In genomic region chr11:65418681-65419459, GRCh38 we compare ENCODE assay signal across 1 cellular context.
TF ChIP-seq lines count a peak whose summit lies in the region.

No MANE protein-coding gene starts in this region.

TF ChIP-seq in K562, 482 proteins besides CTCF, POLR2A, EP300 and RAD21 (continued from another document and continues in another):
- TF ChIP-seq, protein P1, sequence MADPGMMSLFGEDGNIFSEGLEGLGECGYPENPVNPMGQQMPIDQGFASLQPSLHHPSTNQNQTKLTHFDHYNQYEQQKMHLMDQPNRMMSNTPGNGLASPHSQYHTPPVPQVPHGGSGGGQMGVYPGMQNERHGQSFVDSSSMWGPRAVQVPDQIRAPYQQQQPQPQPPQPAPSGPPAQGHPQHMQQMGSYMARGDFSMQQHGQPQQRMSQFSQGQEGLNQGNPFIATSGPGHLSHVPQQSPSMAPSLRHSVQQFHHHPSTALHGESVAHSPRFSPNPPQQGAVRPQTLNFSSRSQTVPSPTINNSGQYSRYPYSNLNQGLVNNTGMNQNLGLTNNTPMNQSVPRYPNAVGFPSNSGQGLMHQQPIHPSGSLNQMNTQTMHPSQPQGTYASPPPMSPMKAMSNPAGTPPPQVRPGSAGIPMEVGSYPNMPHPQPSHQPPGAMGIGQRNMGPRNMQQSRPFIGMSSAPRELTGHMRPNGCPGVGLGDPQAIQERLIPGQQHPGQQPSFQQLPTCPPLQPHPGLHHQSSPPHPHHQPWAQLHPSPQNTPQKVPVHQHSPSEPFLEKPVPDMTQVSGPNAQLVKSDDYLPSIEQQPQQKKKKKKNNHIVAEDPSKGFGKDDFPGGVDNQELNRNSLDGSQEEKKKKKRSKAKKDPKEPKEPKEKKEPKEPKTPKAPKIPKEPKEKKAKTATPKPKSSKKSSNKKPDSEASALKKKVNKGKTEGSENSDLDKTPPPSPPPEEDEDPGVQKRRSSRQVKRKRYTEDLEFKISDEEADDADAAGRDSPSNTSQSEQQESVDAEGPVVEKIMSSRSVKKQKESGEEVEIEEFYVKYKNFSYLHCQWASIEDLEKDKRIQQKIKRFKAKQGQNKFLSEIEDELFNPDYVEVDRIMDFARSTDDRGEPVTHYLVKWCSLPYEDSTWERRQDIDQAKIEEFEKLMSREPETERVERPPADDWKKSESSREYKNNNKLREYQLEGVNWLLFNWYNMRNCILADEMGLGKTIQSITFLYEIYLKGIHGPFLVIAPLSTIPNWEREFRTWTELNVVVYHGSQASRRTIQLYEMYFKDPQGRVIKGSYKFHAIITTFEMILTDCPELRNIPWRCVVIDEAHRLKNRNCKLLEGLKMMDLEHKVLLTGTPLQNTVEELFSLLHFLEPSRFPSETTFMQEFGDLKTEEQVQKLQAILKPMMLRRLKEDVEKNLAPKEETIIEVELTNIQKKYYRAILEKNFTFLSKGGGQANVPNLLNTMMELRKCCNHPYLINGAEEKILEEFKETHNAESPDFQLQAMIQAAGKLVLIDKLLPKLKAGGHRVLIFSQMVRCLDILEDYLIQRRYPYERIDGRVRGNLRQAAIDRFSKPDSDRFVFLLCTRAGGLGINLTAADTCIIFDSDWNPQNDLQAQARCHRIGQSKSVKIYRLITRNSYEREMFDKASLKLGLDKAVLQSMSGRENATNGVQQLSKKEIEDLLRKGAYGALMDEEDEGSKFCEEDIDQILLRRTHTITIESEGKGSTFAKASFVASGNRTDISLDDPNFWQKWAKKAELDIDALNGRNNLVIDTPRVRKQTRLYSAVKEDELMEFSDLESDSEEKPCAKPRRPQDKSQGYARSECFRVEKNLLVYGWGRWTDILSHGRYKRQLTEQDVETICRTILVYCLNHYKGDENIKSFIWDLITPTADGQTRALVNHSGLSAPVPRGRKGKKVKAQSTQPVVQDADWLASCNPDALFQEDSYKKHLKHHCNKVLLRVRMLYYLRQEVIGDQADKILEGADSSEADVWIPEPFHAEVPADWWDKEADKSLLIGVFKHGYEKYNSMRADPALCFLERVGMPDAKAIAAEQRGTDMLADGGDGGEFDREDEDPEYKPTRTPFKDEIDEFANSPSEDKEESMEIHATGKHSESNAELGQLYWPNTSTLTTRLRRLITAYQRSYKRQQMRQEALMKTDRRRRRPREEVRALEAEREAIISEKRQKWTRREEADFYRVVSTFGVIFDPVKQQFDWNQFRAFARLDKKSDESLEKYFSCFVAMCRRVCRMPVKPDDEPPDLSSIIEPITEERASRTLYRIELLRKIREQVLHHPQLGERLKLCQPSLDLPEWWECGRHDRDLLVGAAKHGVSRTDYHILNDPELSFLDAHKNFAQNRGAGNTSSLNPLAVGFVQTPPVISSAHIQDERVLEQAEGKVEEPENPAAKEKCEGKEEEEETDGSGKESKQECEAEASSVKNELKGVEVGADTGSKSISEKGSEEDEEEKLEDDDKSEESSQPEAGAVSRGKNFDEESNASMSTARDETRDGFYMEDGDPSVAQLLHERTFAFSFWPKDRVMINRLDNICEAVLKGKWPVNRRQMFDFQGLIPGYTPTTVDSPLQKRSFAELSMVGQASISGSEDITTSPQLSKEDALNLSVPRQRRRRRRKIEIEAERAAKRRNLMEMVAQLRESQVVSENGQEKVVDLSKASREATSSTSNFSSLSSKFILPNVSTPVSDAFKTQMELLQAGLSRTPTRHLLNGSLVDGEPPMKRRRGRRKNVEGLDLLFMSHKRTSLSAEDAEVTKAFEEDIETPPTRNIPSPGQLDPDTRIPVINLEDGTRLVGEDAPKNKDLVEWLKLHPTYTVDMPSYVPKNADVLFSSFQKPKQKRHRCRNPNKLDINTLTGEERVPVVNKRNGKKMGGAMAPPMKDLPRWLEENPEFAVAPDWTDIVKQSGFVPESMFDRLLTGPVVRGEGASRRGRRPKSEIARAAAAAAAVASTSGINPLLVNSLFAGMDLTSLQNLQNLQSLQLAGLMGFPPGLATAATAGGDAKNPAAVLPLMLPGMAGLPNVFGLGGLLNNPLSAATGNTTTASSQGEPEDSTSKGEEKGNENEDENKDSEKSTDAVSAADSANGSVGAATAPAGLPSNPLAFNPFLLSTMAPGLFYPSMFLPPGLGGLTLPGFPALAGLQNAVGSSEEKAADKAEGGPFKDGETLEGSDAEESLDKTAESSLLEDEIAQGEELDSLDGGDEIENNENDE (IDR thresholded peaks at IDR 0.05; ENCODE audit: low read depth, low read length), result peak; percentile 15
- no peak; the same call in 1 of the 2 replicates for TF ChIP-seq DDX20 (tag; IDR thresholded peaks at IDR 0.05; ENCODE audit: low read depth)
- TF ChIP-seq, protein P2, sequence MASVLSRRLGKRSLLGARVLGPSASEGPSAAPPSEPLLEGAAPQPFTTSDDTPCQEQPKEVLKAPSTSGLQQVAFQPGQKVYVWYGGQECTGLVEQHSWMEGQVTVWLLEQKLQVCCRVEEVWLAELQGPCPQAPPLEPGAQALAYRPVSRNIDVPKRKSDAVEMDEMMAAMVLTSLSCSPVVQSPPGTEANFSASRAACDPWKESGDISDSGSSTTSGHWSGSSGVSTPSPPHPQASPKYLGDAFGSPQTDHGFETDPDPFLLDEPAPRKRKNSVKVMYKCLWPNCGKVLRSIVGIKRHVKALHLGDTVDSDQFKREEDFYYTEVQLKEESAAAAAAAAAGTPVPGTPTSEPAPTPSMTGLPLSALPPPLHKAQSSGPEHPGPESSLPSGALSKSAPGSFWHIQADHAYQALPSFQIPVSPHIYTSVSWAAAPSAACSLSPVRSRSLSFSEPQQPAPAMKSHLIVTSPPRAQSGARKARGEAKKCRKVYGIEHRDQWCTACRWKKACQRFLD (CRISPR knock-in tag; IDR thresholded peaks at IDR 0.05), result no peak
- no peak for TF ChIP-seq TEAD2 (tag; IDR thresholded peaks at IDR 0.05)
- no peak for TF ChIP-seq RBM14 (IDR thresholded peaks at IDR 0.05; ENCODE audit: borderline replicate concordance, insufficient read depth, low read depth, low read length)
- TF ChIP-seq RFX5 (IDR thresholded peaks at IDR 0.05; ENCODE audit: low read depth, low read length), result no peak
- TF ChIP-seq ZNF644 (tag; IDR thresholded peaks at IDR 0.05; ENCODE audit: low read depth), result no peak
- TF ChIP-seq ILK (tag; IDR thresholded peaks at IDR 0.05; ENCODE audit: borderline replicate concordance, low read depth), result no peak
- no peak for TF ChIP-seq ZNF75A (CRISPR knock-in tag; IDR thresholded peaks at IDR 0.05)
- TF ChIP-seq HMG20B (CRISPR knock-in tag; IDR thresholded peaks at IDR 0.05), result no peak
- no peak for TF ChIP-seq CHD4 (IDR thresholded peaks at IDR 0.05; ENCODE audit: insufficient read depth, insufficient replicate concordance, low read depth, low read length, poor library complexity, severe bottlenecking)
- TF ChIP-seq RBM25 (IDR thresholded peaks at IDR 0.05; ENCODE audit: low read depth, low read length, severe bottlenecking), result no peak
- TF ChIP-seq PRPF4 (IDR thresholded peaks at IDR 0.05; ENCODE audit: insufficient read depth, low read depth, low read length, poor library complexity, severe bottlenecking), result no peak
- peak; percentile 83; the same call in 1 of the 2 replicates for TF ChIP-seq TCF15 (CRISPR knock-in tag; IDR thresholded peaks at IDR 0.05)
- no peak for TF ChIP-seq ZNF668 (CRISPR knock-in tag; IDR thresholded peaks at IDR 0.05)
- TF ChIP-seq SNIP1 (IDR thresholded peaks at IDR 0.05; ENCODE audit: low read depth), result no peak
- no peak for TF ChIP-seq ZNF436 (CRISPR knock-in tag; IDR thresholded peaks at IDR 0.05)
- TF ChIP-seq, protein P3, sequence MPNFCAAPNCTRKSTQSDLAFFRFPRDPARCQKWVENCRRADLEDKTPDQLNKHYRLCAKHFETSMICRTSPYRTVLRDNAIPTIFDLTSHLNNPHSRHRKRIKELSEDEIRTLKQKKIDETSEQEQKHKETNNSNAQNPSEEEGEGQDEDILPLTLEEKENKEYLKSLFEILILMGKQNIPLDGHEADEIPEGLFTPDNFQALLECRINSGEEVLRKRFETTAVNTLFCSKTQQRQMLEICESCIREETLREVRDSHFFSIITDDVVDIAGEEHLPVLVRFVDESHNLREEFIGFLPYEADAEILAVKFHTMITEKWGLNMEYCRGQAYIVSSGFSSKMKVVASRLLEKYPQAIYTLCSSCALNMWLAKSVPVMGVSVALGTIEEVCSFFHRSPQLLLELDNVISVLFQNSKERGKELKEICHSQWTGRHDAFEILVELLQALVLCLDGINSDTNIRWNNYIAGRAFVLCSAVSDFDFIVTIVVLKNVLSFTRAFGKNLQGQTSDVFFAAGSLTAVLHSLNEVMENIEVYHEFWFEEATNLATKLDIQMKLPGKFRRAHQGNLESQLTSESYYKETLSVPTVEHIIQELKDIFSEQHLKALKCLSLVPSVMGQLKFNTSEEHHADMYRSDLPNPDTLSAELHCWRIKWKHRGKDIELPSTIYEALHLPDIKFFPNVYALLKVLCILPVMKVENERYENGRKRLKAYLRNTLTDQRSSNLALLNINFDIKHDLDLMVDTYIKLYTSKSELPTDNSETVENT (CRISPR knock-in tag; IDR thresholded peaks at IDR 0.05), result peak; percentile 70; the same call in 1 of the 2 replicates
- TF ChIP-seq ZNF507 (tag; conservative IDR thresholded peaks at IDR 0.05), result no peak
- peak; percentile 32 for TF ChIP-seq ZNF707 (CRISPR knock-in tag; conservative IDR thresholded peaks at IDR 0.05)
- TF ChIP-seq HNRNPUL1 (IDR thresholded peaks at IDR 0.05; ENCODE audit: low read length), result 0 out of 2 replicates have a peak, but pooled peaks have one; percentile 36
- TF ChIP-seq RCOR1 (IDR thresholded peaks at IDR 0.05; ENCODE audit: borderline replicate concordance in 1 of 2, low read depth in 2 of 2, low read length in 2 of 2), result peak in 1 of 2 experiments; percentile 6; a peak in 1 of 4 replicates
- no peak; the same call in 1 of the 2 replicates for TF ChIP-seq BCOR (IDR thresholded peaks at IDR 0.05)
- TF ChIP-seq ESRRB (CRISPR knock-in tag; IDR thresholded peaks at IDR 0.05; ENCODE audit: borderline replicate concordance), result no peak
- TF ChIP-seq, protein P4, sequence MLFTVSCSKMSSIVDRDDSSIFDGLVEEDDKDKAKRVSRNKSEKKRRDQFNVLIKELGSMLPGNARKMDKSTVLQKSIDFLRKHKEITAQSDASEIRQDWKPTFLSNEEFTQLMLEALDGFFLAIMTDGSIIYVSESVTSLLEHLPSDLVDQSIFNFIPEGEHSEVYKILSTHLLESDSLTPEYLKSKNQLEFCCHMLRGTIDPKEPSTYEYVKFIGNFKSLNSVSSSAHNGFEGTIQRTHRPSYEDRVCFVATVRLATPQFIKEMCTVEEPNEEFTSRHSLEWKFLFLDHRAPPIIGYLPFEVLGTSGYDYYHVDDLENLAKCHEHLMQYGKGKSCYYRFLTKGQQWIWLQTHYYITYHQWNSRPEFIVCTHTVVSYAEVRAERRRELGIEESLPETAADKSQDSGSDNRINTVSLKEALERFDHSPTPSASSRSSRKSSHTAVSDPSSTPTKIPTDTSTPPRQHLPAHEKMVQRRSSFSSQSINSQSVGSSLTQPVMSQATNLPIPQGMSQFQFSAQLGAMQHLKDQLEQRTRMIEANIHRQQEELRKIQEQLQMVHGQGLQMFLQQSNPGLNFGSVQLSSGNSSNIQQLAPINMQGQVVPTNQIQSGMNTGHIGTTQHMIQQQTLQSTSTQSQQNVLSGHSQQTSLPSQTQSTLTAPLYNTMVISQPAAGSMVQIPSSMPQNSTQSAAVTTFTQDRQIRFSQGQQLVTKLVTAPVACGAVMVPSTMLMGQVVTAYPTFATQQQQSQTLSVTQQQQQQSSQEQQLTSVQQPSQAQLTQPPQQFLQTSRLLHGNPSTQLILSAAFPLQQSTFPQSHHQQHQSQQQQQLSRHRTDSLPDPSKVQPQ (CRISPR knock-in tag; IDR thresholded peaks at IDR 0.05; ENCODE audit: borderline replicate concordance), result no peak; the same call in 1 of the 2 replicates
- TF ChIP-seq ZNF551 (CRISPR knock-in tag; IDR thresholded peaks at IDR 0.05), result no peak
- TF ChIP-seq KLF13 (tag; IDR thresholded peaks at IDR 0.05; ENCODE audit: borderline replicate concordance, low read depth), result peak; percentile 59; the same call in 1 of the 2 replicates
- TF ChIP-seq, protein P5, sequence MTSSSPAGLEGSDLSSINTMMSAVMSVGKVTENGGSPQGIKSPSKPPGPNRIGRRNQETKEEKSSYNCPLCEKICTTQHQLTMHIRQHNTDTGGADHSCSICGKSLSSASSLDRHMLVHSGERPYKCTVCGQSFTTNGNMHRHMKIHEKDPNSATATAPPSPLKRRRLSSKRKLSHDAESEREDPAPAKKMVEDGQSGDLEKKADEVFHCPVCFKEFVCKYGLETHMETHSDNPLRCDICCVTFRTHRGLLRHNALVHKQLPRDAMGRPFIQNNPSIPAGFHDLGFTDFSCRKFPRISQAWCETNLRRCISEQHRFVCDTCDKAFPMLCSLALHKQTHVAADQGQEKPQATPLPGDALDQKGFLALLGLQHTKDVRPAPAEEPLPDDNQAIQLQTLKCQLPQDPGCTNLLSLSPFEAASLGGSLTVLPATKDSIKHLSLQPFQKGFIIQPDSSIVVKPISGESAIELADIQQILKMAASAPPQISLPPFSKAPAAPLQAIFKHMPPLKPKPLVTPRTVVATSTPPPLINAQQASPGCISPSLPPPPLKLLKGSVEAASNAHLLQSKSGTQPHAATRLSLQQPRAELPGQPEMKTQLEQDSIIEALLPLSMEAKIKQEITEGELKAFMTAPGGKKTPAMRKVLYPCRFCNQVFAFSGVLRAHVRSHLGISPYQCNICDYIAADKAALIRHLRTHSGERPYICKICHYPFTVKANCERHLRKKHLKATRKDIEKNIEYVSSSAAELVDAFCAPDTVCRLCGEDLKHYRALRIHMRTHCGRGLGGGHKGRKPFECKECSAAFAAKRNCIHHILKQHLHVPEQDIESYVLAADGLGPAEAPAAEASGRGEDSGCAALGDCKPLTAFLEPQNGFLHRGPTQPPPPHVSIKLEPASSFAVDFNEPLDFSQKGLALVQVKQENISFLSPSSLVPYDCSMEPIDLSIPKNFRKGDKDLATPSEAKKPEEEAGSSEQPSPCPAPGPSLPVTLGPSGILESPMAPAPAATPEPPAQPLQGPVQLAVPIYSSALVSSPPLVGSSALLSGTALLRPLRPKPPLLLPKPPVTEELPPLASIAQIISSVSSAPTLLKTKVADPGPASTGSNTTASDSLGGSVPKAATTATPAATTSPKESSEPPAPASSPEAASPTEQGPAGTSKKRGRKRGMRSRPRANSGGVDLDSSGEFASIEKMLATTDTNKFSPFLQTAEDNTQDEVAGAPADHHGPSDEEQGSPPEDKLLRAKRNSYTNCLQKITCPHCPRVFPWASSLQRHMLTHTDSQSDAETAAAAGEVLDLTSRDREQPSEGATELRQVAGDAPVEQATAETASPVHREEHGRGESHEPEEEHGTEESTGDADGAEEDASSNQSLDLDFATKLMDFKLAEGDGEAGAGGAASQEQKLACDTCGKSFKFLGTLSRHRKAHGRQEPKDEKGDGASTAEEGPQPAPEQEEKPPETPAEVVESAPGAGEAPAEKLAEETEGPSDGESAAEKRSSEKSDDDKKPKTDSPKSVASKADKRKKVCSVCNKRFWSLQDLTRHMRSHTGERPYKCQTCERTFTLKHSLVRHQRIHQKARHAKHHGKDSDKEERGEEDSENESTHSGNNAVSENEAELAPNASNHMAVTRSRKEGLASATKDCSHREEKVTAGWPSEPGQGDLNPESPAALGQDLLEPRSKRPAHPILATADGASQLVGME (CRISPR knock-in tag; IDR thresholded peaks at IDR 0.05), result no peak
- TF ChIP-seq SP1 (CRISPR knock-in tag; IDR thresholded peaks at IDR 0.05), result peak; percentile 91
- TF ChIP-seq HCFC1 (IDR thresholded peaks at IDR 0.05; ENCODE audit: low read depth, low read length), result 0 out of 2 replicates have a peak, but pooled peaks have one; percentile 22
- TF ChIP-seq POLR2AphosphoS2 (IDR thresholded peaks at IDR 0.05; ENCODE audit: low read length), result peak; percentile 39; the same call in 1 of the 2 replicates
- TF ChIP-seq PTRF (tag; IDR thresholded peaks at IDR 0.05), result no peak
- no peak for TF ChIP-seq PHTF2 (CRISPR knock-in tag; IDR thresholded peaks at IDR 0.05)
